In genomic region chr21:14480601-14481000, GRCh38 we compare ENCODE assay signal across 15 cellular contexts.
DNase-seq lines count a peak whose midpoint lies in the region; ATAC-seq lines count a peak whose summit lies in the region.
"Had no signal": no experiment of that assay in that cellular context is flagged by ENCODE, and none has a peak within 500 bp of the region (broad histone marks: within the 10 kb centered on the region; RNA-seq: fewer than 3 reads in every experiment).

No MANE protein-coding gene starts in this region.

- peaks cover 11% of the 10 kb centered on the region for H3K9me3 Mint-ChIP-seq in activated T-cell treated with anti-CD3 and anti-CD28 coated beads, Interleukin-2, amount 50 U/mL, for 24 hours
- H3K9me3 Mint-ChIP-seq in dendritic cell treated with granulocyte-macrophage colony-stimulating factor and Interleukin-4, amounts not matched to agents 40 ng/mL and 50 ng/mL, for 4 days = peaks cover 9% of the 10 kb centered on the region
- peaks cover 14 to 24% of the 10 kb centered on the region in 2 donors for H3K9me3 Mint-ChIP-seq in stimulated activated naive CD8-positive, alpha-beta T cell treated with anti-CD3 and anti-CD28 coated beads, Interleukin-15, amount 100 ng/mL, for 72 hours

- no peaks in the 10 kb centered on the region for H3K27me3 Mint-ChIP-seq in activated T-cell treated with anti-CD3 and anti-CD28 coated beads, Interleukin-2, amount 50 U/mL, for 24 hours
- no peaks in the 10 kb centered on the region for H3K27me3 Mint-ChIP-seq in dendritic cell treated with granulocyte-macrophage colony-stimulating factor and Interleukin-4, amounts not matched to agents 40 ng/mL and 50 ng/mL, for 4 days
- no peaks in the 10 kb centered on the region for H3K27me3 Mint-ChIP-seq in stimulated activated naive CD8-positive, alpha-beta T cell treated with anti-CD3 and anti-CD28 coated beads, Interleukin-15, amount 100 ng/mL, for 72 hours
- H3K27me3 Mint-ChIP-seq: activated T-helper 17 cell treated with anti-CD3 and anti-CD28 coated beads, Interleukin-2, amount 50 U/mL, for 72 hours had no signal

- peaks cover 26% of the 10 kb centered on the region for H3K36me3 Mint-ChIP-seq in activated T-cell treated with anti-CD3 and anti-CD28 coated beads, Interleukin-2, amount 50 U/mL, for 24 hours (ENCODE audit: low read depth)
- peaks cover 24% of the 10 kb centered on the region for H3K36me3 Mint-ChIP-seq in dendritic cell treated with granulocyte-macrophage colony-stimulating factor and Interleukin-4, amounts not matched to agents 40 ng/mL and 50 ng/mL, for 4 days (ENCODE audit: low read depth)

- DNase-seq in activated T-cell treated with anti-CD3 and anti-CD28 coated beads, Interleukin-2, amount 50 U/mL, for 24 hours = no peak
- no peak for DNase-seq in activated T-cell treated with anti-CD3 and anti-CD28 coated beads, Interleukin-2, amount 50 U/mL, for 48 hours
- DNase-seq in NCI-H69 (lab: John Stamatoyannopoulos, UW) = peak; percentile 8
- no peak for DNase-seq in stimulated activated naive CD8-positive, alpha-beta T cell treated with anti-CD3 and anti-CD28 coated beads, Interleukin-15, amount 100 ng/mL, for 72 hours
- DNase-seq in DMS79 treated with DMSO at 0.1 percent for 48 hours (lab: John Stamatoyannopoulos, UW) = no peak
- DNase-seq: immature natural killer cell; midbrain; NCI-H1436; PC-9; stimulated activated CD4-positive, alpha-beta T cell treated with anti-CD3 and anti-CD28 coated beads, Interleukin-12 subunit alpha, Interleukin-12 subunit beta, amount 100 ng/mL, for 4 hours; SW 1271 had no signal

- no peak overlapping the region for H3K4me3 Mint-ChIP-seq in activated T-cell treated with anti-CD3 and anti-CD28 coated beads, Interleukin-2, amount 50 U/mL, for 24 hours
- no peak overlapping the region for H3K4me3 Mint-ChIP-seq in dendritic cell treated with granulocyte-macrophage colony-stimulating factor and Interleukin-4, amounts not matched to agents 40 ng/mL and 50 ng/mL, for 4 days
- peak overlapping the region; percentile 7 to 22 for H3K4me3 Mint-ChIP-seq in stimulated activated naive CD8-positive, alpha-beta T cell treated with anti-CD3 and anti-CD28 coated beads, Interleukin-15, amount 100 ng/mL, for 72 hours
- H3K4me3 Mint-ChIP-seq: activated T-helper 17 cell treated with anti-CD3 and anti-CD28 coated beads, Interleukin-2, amount 50 U/mL, for 72 hours; immature natural killer cell had no signal

- intact Hi-C loops in dendritic cell treated with granulocyte-macrophage colony-stimulating factor and Interleukin-4, amounts not matched to agents 40 ng/mL and 50 ng/mL, for 4 days (cut with micrococcal nuclease) = loop anchor here (5.0 kb wide), 1 partner anchor 42 kb away; no protein-coding TSS in a partner anchor

- H3K27ac Mint-ChIP-seq in activated T-cell treated with anti-CD3 and anti-CD28 coated beads, Interleukin-2, amount 50 U/mL, for 24 hours = peak overlapping the region; percentile 79
- peak overlapping the region; percentile 41 for H3K27ac Mint-ChIP-seq in dendritic cell treated with granulocyte-macrophage colony-stimulating factor and Interleukin-4, amounts not matched to agents 40 ng/mL and 50 ng/mL, for 4 days
- peak overlapping the region; percentile 77 to 98 for H3K27ac Mint-ChIP-seq in stimulated activated naive CD8-positive, alpha-beta T cell treated with anti-CD3 and anti-CD28 coated beads, Interleukin-15, amount 100 ng/mL, for 72 hours
- H3K27ac Mint-ChIP-seq: activated T-helper 17 cell treated with anti-CD3 and anti-CD28 coated beads, Interleukin-2, amount 50 U/mL, for 72 hours; immature natural killer cell had no signal

- ATAC-seq in stimulated activated naive CD8-positive, alpha-beta T cell treated with anti-CD3 and anti-CD28 coated beads, Interleukin-15, amount 100 ng/mL, for 72 hours = no peak
- ATAC-seq in HG02571 (IDR thresholded peaks at IDR 0.05; ENCODE audit: unreplicated experiment) = no peak
- no peak for ATAC-seq in HG02870 (IDR thresholded peaks at IDR 0.05; ENCODE audit: unreplicated experiment)
- ATAC-seq: activated T-helper 17 cell treated with anti-CD3 and anti-CD28 coated beads, Interleukin-2, amount 50 U/mL, for 72 hours had no signal

- peaks cover 63% of the 10 kb centered on the region for H3K4me1 Mint-ChIP-seq in activated T-cell treated with anti-CD3 and anti-CD28 coated beads, Interleukin-2, amount 50 U/mL, for 24 hours (ENCODE audit: low read depth)
- peaks cover 62% of the 10 kb centered on the region for H3K4me1 Mint-ChIP-seq in dendritic cell treated with granulocyte-macrophage colony-stimulating factor and Interleukin-4, amounts not matched to agents 40 ng/mL and 50 ng/mL, for 4 days (ENCODE audit: low read depth)
- peaks cover 88% of the 10 kb centered on the region for H3K4me1 Mint-ChIP-seq in stimulated activated naive CD8-positive, alpha-beta T cell treated with anti-CD3 and anti-CD28 coated beads, Interleukin-15, amount 100 ng/mL, for 72 hours

Comparison
In these comparisons a context has a peak if more than half of its experiments do, and no peak if none do; other contexts are left out.
1. H3K4me3 Mint-ChIP-seq: peak in stimulated activated naive CD8-positive, alpha-beta T cell treated with anti-CD3 and anti-CD28 coated beads, Interleukin-15, amount 100 ng/mL, for 72 hours (2 of 2); none in activated T-cell treated with anti-CD3 and anti-CD28 coated beads, Interleukin-2, amount 50 U/mL, for 24 hours (single experiment) and dendritic cell treated with granulocyte-macrophage colony-stimulating factor and Interleukin-4, amounts not matched to agents 40 ng/mL and 50 ng/mL, for 4 days (single experiment).
2. Peak in every context shown above with its lines, with median percentiles within 50 percentile points of each other: H3K27ac Mint-ChIP-seq.